Comparison of ENCODE assay signal across 20 cellular contexts in genomic region chr14:51203881-51204280, GRCh38.
"Had no signal": no experiment of that assay in that cellular context is flagged by ENCODE, and none has a peak within 500 bp of the region (broad histone marks: within the 10 kb centered on the region; RNA-seq: fewer than 3 reads in every experiment).

No MANE protein-coding gene starts in this region.

- H3K9me3 Mint-ChIP-seq: activated CD4-positive, alpha-beta memory T cell treated with anti-CD3 and anti-CD28 coated beads, Interleukin-2, amount 10 ng/mL, durations not matched to agents 7 days and 5 days; activated naive CD4-positive, alpha-beta T cell treated with anti-CD3 and anti-CD28 coated beads, Interleukin-2, amount 10 ng/mL, durations not matched to agents 7 days and 5 days; memory B cell; natural killer cell treated with Interleukin-12 subunit alpha and Interleukin-12 subunit beta and Interleukin-15 and Interleukin-18, amount 100 ng/mL, for 72 hours had no signal

- H3K36me3 Mint-ChIP-seq: activated naive CD4-positive, alpha-beta T cell treated with anti-CD3 and anti-CD28 coated beads, Interleukin-2, amount 10 ng/mL, durations not matched to agents 7 days and 5 days; memory B cell; natural killer cell treated with Interleukin-12 subunit alpha and Interleukin-12 subunit beta and Interleukin-15 and Interleukin-18, amount 100 ng/mL, for 72 hours had no signal

- H3K27ac ChIP-seq: coronary artery, esophagus squamous epithelium, gastrocnemius medialis, heart left ventricle, neutrophil, ovary, prostate gland, thyroid gland had no signal

- DNase-seq: activated CD4-positive, alpha-beta memory T cell treated with anti-CD3 and anti-CD28 coated beads, Interleukin-2, amount 10 ng/mL, durations not matched to agents 7 days and 5 days; activated CD4-positive, alpha-beta T cell treated with anti-CD3 and anti-CD28 coated beads for 48 hours; activated effector memory CD4-positive, alpha-beta T cell treated with anti-CD3 and anti-CD28 coated beads, Interleukin-2, amount 50 U/mL, for 16 hours; activated naive CD4-positive, alpha-beta T cell treated with anti-CD3 and anti-CD28 coated beads, Interleukin-2, amount 10 ng/mL, durations not matched to agents 7 days and 5 days; cerebellar nuclear complex; esophagus squamous epithelium; gastrocnemius medialis; heart left ventricle; islet precursor cell; left colon; ovary; stimulated activated CD4-positive, alpha-beta T cell treated with anti-CD3 and anti-CD28 coated beads, Interleukin-4, amount 100 ng/mL, for 1 hour; thyroid gland had no signal

- H3K4me1 ChIP-seq: esophagus squamous epithelium, gastrocnemius medialis, heart left ventricle, prostate gland, thyroid gland had no signal

- H3K4me1 Mint-ChIP-seq: activated CD4-positive, alpha-beta memory T cell treated with anti-CD3 and anti-CD28 coated beads, Interleukin-2, amount 10 ng/mL, durations not matched to agents 7 days and 5 days; activated naive CD4-positive, alpha-beta T cell treated with anti-CD3 and anti-CD28 coated beads, Interleukin-2, amount 10 ng/mL, durations not matched to agents 7 days and 5 days had no signal

- H3K27ac Mint-ChIP-seq: activated CD4-positive, alpha-beta memory T cell treated with anti-CD3 and anti-CD28 coated beads, Interleukin-2, amount 10 ng/mL, durations not matched to agents 7 days and 5 days; activated naive CD4-positive, alpha-beta T cell treated with anti-CD3 and anti-CD28 coated beads, Interleukin-2, amount 10 ng/mL, durations not matched to agents 7 days and 5 days; activated naive CD8-positive, alpha-beta T cell treated with anti-CD3 and anti-CD28 coated beads, Interleukin-2, amount 50 U/mL, for 24 hours; activated T-cell treated with anti-CD3 and anti-CD28 coated beads, Interleukin-2, amount 50 U/mL, for 72 hours; memory B cell; natural killer cell treated with Interleukin-12 subunit alpha and Interleukin-12 subunit beta and Interleukin-15 and Interleukin-18, amount 100 ng/mL, for 72 hours had no signal

- H3K36me3 ChIP-seq: esophagus squamous epithelium, gastrocnemius medialis, heart left ventricle, neutrophil, ovary, prostate gland, thyroid gland had no signal

- ATAC-seq: gastrocnemius medialis, heart left ventricle, left colon had no signal

- H3K4me3 Mint-ChIP-seq: activated CD4-positive, alpha-beta memory T cell treated with anti-CD3 and anti-CD28 coated beads, Interleukin-2, amount 10 ng/mL, durations not matched to agents 7 days and 5 days; activated naive CD4-positive, alpha-beta T cell treated with anti-CD3 and anti-CD28 coated beads, Interleukin-2, amount 10 ng/mL, durations not matched to agents 7 days and 5 days; activated naive CD8-positive, alpha-beta T cell treated with anti-CD3 and anti-CD28 coated beads, Interleukin-2, amount 50 U/mL, for 24 hours; activated T-cell treated with anti-CD3 and anti-CD28 coated beads, Interleukin-2, amount 50 U/mL, for 72 hours; memory B cell; natural killer cell treated with Interleukin-12 subunit alpha and Interleukin-12 subunit beta and Interleukin-15 and Interleukin-18, amount 100 ng/mL, for 72 hours had no signal

- H3K27me3 ChIP-seq: gastrocnemius medialis, ovary, thyroid gland had no signal

- H3K4me3 ChIP-seq: coronary artery, esophagus squamous epithelium, gastrocnemius medialis, heart left ventricle, ovary, prostate gland, thyroid gland had no signal

- H3K9me3 ChIP-seq: esophagus squamous epithelium, gastrocnemius medialis, heart left ventricle, neutrophil, ovary, prostate gland, thyroid gland had no signal
